ENCODE assay signal across 14 cellular contexts in genomic region chr20:63172726-63173125, GRCh38. TPM values are rescaled to one million over a fixed set of nuclear protein-coding genes. Genes with fewer than 3 reads are reported as not detected.
DNase-seq lines count a peak whose midpoint lies in the region; ATAC-seq and TF ChIP-seq lines count a peak whose summit lies in the region.
"Had no signal": no experiment of that assay in that cellular context is flagged by ENCODE, and none has a peak within 500 bp of the region (broad histone marks: within the 10 kb centered on the region; RNA-seq: fewer than 3 reads in every experiment).

No MANE protein-coding gene starts in this region.

- DNase-seq in MCF 10A (ENCODE audit: unreplicated experiment): peak; percentile 13
- DNase-seq in breast epithelium (ENCODE audit: low spot score in 2 of 2): no peak
- no peak for DNase-seq in activated naive CD8-positive, alpha-beta T cell treated with anti-CD3 and anti-CD28 coated beads, Interleukin-2, amount 10 ng/mL, durations not matched to agents 7 days and 5 days
- no peak for DNase-seq in stimulated activated naive CD8-positive, alpha-beta T cell treated with anti-CD3 and anti-CD28 coated beads, Interleukin-15, amount 100 ng/mL, for 72 hours
- no peak for DNase-seq in activated CD4-positive, CD25-positive, alpha-beta regulatory T cell (lab: John Stamatoyannopoulos, UW)
- DNase-seq in ovary: no peak
- DNase-seq in activated CD4-positive, alpha-beta T cell treated with anti-CD3 and anti-CD28 coated beads, Interleukin-2, amount 50 U/mL, for 4 hours: no peak
- DNase-seq: amygdala; immature natural killer cell; NCI-H1417; nephron progenitor cell; stimulated activated CD4-positive, alpha-beta T cell treated with anti-CD3 and anti-CD28 coated beads, Interleukin-2, amount 100 ng/mL, for 24 hours had no signal

- TF ChIP-seq EP300 in ovary (IDR thresholded peaks at IDR 0.05): no peak

- H3K79me2 ChIP-seq in Loucy (ENCODE audit: insufficient read depth, low read length): no peaks in the 10 kb centered on the region

- 31 to 47% (median 43%) methylated on average over 4 to 8 of the region's 8 CpGs for WGBS in ovary, 3 donors

- intact Hi-C loops in MCF 10A (cut with micrococcal nuclease): no loop called here
- intact Hi-C loops in breast epithelium (cut with DNase I; ENCODE audit: low total_unique reads): no loop called here
- intact Hi-C loops in ovary (cut with DNase I): loop anchor here in 1 of 4 donors (10.0 kb wide), 1 partner anchor 118 kb away; no protein-coding TSS in a partner anchor

- no peak overlapping the region for H3K4me2 ChIP-seq in Loucy (ENCODE audit: low read depth, low read length, poor library complexity, severe bottlenecking)

- H3K4me1 Mint-ChIP-seq in MCF 10A (ENCODE audit: insufficient read depth, unreplicated experiment): no peaks in the 10 kb centered on the region
- peaks cover 2% of the 10 kb centered on the region for H3K4me1 Mint-ChIP-seq in activated naive CD8-positive, alpha-beta T cell treated with anti-CD3 and anti-CD28 coated beads, Interleukin-2, amount 10 ng/mL, durations not matched to agents 7 days and 5 days
- H3K4me1 Mint-ChIP-seq in stimulated activated naive CD8-positive, alpha-beta T cell treated with anti-CD3 and anti-CD28 coated beads, Interleukin-15, amount 100 ng/mL, for 72 hours: peaks cover 27% of the 10 kb centered on the region

- H3K27me3 Mint-ChIP-seq in MCF 10A (ENCODE audit: insufficient read depth, unreplicated experiment): peaks cover 74% of the 10 kb centered on the region
- peaks cover 33% of the 10 kb centered on the region for H3K27me3 Mint-ChIP-seq in activated naive CD8-positive, alpha-beta T cell treated with anti-CD3 and anti-CD28 coated beads, Interleukin-2, amount 10 ng/mL, durations not matched to agents 7 days and 5 days
- H3K27me3 Mint-ChIP-seq in stimulated activated naive CD8-positive, alpha-beta T cell treated with anti-CD3 and anti-CD28 coated beads, Interleukin-15, amount 100 ng/mL, for 72 hours: peaks cover 84% of the 10 kb centered on the region

- no peaks in the 10 kb centered on the region for H4K20me1 ChIP-seq in Loucy (ENCODE audit: insufficient read depth, low read length, poor library complexity, severe bottlenecking)

- H3K4me3 Mint-ChIP-seq in MCF 10A (ENCODE audit: unreplicated experiment): no peak overlapping the region
- H3K4me3 Mint-ChIP-seq in activated naive CD8-positive, alpha-beta T cell treated with anti-CD3 and anti-CD28 coated beads, Interleukin-2, amount 10 ng/mL, durations not matched to agents 7 days and 5 days: no peak overlapping the region
- no peak overlapping the region for H3K4me3 Mint-ChIP-seq in stimulated activated naive CD8-positive, alpha-beta T cell treated with anti-CD3 and anti-CD28 coated beads, Interleukin-15, amount 100 ng/mL, for 72 hours
- H3K4me3 Mint-ChIP-seq: immature natural killer cell, nephron progenitor cell had no signal

- no peaks in the 10 kb centered on the region for H3K9me3 Mint-ChIP-seq in MCF 10A (ENCODE audit: unreplicated experiment)
- no peaks in the 10 kb centered on the region for H3K9me3 Mint-ChIP-seq in activated naive CD8-positive, alpha-beta T cell treated with anti-CD3 and anti-CD28 coated beads, Interleukin-2, amount 10 ng/mL, durations not matched to agents 7 days and 5 days
- no peaks in the 10 kb centered on the region for H3K9me3 Mint-ChIP-seq in stimulated activated naive CD8-positive, alpha-beta T cell treated with anti-CD3 and anti-CD28 coated beads, Interleukin-15, amount 100 ng/mL, for 72 hours
- H3K9me3 Mint-ChIP-seq: immature natural killer cell, nephron progenitor cell had no signal

- H3K27me3 ChIP-seq in breast epithelium: peaks cover 13 to 93% of the 10 kb centered on the region in 2 donors
- peaks cover 6% of the 10 kb centered on the region for H3K27me3 ChIP-seq in Loucy (ENCODE audit: insufficient read depth, low read length, poor library complexity, severe bottlenecking)
- peaks cover 7% of the 10 kb centered on the region for H3K27me3 ChIP-seq in ovary

- CTCF ChIA-PET in MCF 10A (lab: Yijun Ruan, JAX): interaction anchor here (1.3 kb wide), 1 partner anchor 163 kb away, joined by 3 read pairs; no protein-coding TSS in a partner anchor

- no peak overlapping the region for H2AFZ ChIP-seq in Loucy (ENCODE audit: low read length)

- H3K27ac ChIP-seq in breast epithelium: no peak overlapping the region
- no peak overlapping the region for H3K27ac ChIP-seq in ovary
- H3K27ac ChIP-seq: C4-2B had no signal

- TF ChIP-seq CTCF in MCF 10A (IDR thresholded peaks at IDR 0.05; ENCODE audit: unreplicated experiment): no peak
- TF ChIP-seq CTCF in breast epithelium (IDR thresholded peaks at IDR 0.05): no peak
- peak; percentile 46 for TF ChIP-seq CTCF in Loucy (conservative IDR thresholded peaks at IDR 0.05; ENCODE audit: low read length)
- no peak for TF ChIP-seq CTCF in ovary (IDR thresholded peaks at IDR 0.05)

- H3K36me3 ChIP-seq in breast epithelium: no peaks in the 10 kb centered on the region
- no peaks in the 10 kb centered on the region for H3K36me3 ChIP-seq in Loucy (ENCODE audit: insufficient read depth, low read length)
- H3K36me3 ChIP-seq in ovary: no peaks in the 10 kb centered on the region

- peaks cover 2 to 10% of the 10 kb centered on the region in 2 donors for H3K4me1 ChIP-seq in breast epithelium
- no peaks in the 10 kb centered on the region for H3K4me1 ChIP-seq in Loucy (ENCODE audit: insufficient read depth, low read length, poor library complexity, severe bottlenecking)
- peaks cover 7% of the 10 kb centered on the region for H3K4me1 ChIP-seq in ovary (ENCODE audit: insufficient read depth)

- H3K36me3 Mint-ChIP-seq in MCF 10A (ENCODE audit: insufficient read depth, unreplicated experiment): peaks cover 13% of the 10 kb centered on the region
- H3K36me3 Mint-ChIP-seq in activated naive CD8-positive, alpha-beta T cell treated with anti-CD3 and anti-CD28 coated beads, Interleukin-2, amount 10 ng/mL, durations not matched to agents 7 days and 5 days: no peaks in the 10 kb centered on the region
- H3K36me3 Mint-ChIP-seq: immature natural killer cell had no signal

- no peak overlapping the region for H3K9ac ChIP-seq in Loucy (ENCODE audit: low read depth, low read length, poor library complexity, severe bottlenecking)

- BruUV-seq in MCF 10A (replicated peaks; lab: Mats Ljungman, UMichigan): no TSS peak

- H3K27ac Mint-ChIP-seq in MCF 10A (ENCODE audit: low read depth, unreplicated experiment): no peak overlapping the region
- H3K27ac Mint-ChIP-seq in activated naive CD8-positive, alpha-beta T cell treated with anti-CD3 and anti-CD28 coated beads, Interleukin-2, amount 10 ng/mL, durations not matched to agents 7 days and 5 days: no peak overlapping the region
- H3K27ac Mint-ChIP-seq in stimulated activated naive CD8-positive, alpha-beta T cell treated with anti-CD3 and anti-CD28 coated beads, Interleukin-15, amount 100 ng/mL, for 72 hours: no peak overlapping the region
- H3K27ac Mint-ChIP-seq: immature natural killer cell, nephron progenitor cell had no signal

- H3F3A ChIP-seq in Loucy (ENCODE audit: low read depth): no peaks in the 10 kb centered on the region

- POLR2A ChIA-PET in MCF 10A (lab: Yijun Ruan, JAX): no interaction called here
- POLR2A ChIA-PET in activated naive CD8-positive, alpha-beta T cell treated with anti-CD3 and anti-CD28 coated beads, Interleukin-2, amount 10 ng/mL, durations not matched to agents 7 days and 5 days (lab: Charles Lee): no interaction called here

- ATAC-seq in activated naive CD8-positive, alpha-beta T cell treated with anti-CD3 and anti-CD28 coated beads, Interleukin-2, amount 10 ng/mL, durations not matched to agents 7 days and 5 days (ENCODE audit: low read depth): peak; percentile 30
- ATAC-seq in stimulated activated naive CD8-positive, alpha-beta T cell treated with anti-CD3 and anti-CD28 coated beads, Interleukin-15, amount 100 ng/mL, for 72 hours: peak; percentile 38

- H3K9me2 ChIP-seq in Loucy (replicated peaks; ENCODE audit: low read depth, low read length): no peaks in the 10 kb centered on the region

- no peak overlapping the region for H3K4me3 ChIP-seq in breast epithelium
- H3K4me3 ChIP-seq in Loucy (ENCODE audit: low read length, poor library complexity, severe bottlenecking): no peak overlapping the region
- H3K4me3 ChIP-seq in ovary: no peak overlapping the region

- no peak for TF ChIP-seq POLR2A in breast epithelium (IDR thresholded peaks at IDR 0.05)
- TF ChIP-seq POLR2A in ovary (IDR thresholded peaks at IDR 0.05): no peak

- H3K9me3 ChIP-seq in breast epithelium (no peaks in the 10 kb centered on the region), Loucy (ENCODE audit: insufficient read depth, low read depth, low read length) (no peaks in the 10 kb centered on the region), ovary (no peaks in the 10 kb centered on the region)

RNA-seq across cellular contexts. Expression of gene YTHDF1, which starts 43.2 kb away (rescaled TPM):
- total RNA-seq in MCF 10A (2022) (47.1 and 49.5 TPM in 2 replicates), breast epithelium (10 to 100 TPM; 23.0 to 32.8 (median 28.2) TPM), ovary (10 to 100 TPM; 17.6 to 39.4 (median 35.0) TPM)
- 10 to 100 TPM; 38.0 to 41.2 TPM for total RNA-seq in activated naive CD8-positive, alpha-beta T cell treated with anti-CD3 and anti-CD28 coated beads, Interleukin-2, amount 10 ng/mL, durations not matched to agents 7 days and 5 days
- polyA plus RNA-seq in ovary: 10 to 100 TPM; 17.0 to 30.5 TPM
